Comparison of ENCODE assay signal across 28 cellular contexts in genomic region chr5:141906517-141906916, GRCh38.
"Had no signal": no experiment of that assay in that cellular context is flagged by ENCODE, and none has a peak within 500 bp of the region (broad histone marks: within the 10 kb centered on the region; RNA-seq: fewer than 3 reads in every experiment).

No MANE protein-coding gene starts in this region.

- H3K27ac Mint-ChIP-seq: stimulated activated effector memory CD8-positive, alpha-beta T cell treated with anti-CD3 and anti-CD28 coated beads, Interleukin-12 subunit alpha, Interleukin-12 subunit beta, amount 100 ng/mL, for 72 hours; stimulated activated memory B cell treated with anti-CD40 and anti-IgM and Interleukin-4, amounts not matched to agents 10 μg/mL and 1 μg/mL and 100 μg/mL, for 72 hours; stimulated activated naive B cell treated with anti-CD40 and anti-IgM and Interleukin-4, amounts not matched to agents 10 μg/mL and 1 μg/mL and 100 μg/mL, for 72 hours; stimulated activated naive CD8-positive, alpha-beta T cell treated with anti-CD3 and anti-CD28 coated beads, Interleukin-15, Interleukin-2, amounts not matched to agents 100 ng/mL and 50 ng/mL, for 24 hours; type B pancreatic cell had no signal

- H3K27ac ChIP-seq: stomach, suprapubic skin, testis, thoracic aorta, thyroid gland, tibial artery, tibial nerve, transverse colon, upper lobe of left lung, upper lobe of right lung, uterus had no signal

- H3K4me1 Mint-ChIP-seq: stimulated activated effector memory CD8-positive, alpha-beta T cell treated with anti-CD3 and anti-CD28 coated beads, Interleukin-12 subunit alpha, Interleukin-12 subunit beta, amount 100 ng/mL, for 72 hours; stimulated activated memory B cell treated with anti-CD40 and anti-IgM and Interleukin-4, amounts not matched to agents 10 μg/mL and 1 μg/mL and 100 μg/mL, for 72 hours; stimulated activated naive CD8-positive, alpha-beta T cell treated with anti-CD3 and anti-CD28 coated beads, Interleukin-15, amount 100 ng/mL, for 72 hours had no signal

- H3K4me3 ChIP-seq: stomach, suprapubic skin, testis, thoracic aorta, thyroid gland, tibial artery, tibial nerve, transverse colon, upper lobe of left lung, upper lobe of right lung, uterus had no signal

- H3K9me3 ChIP-seq: stomach, suprapubic skin, testis, thoracic aorta, thyroid gland, tibial artery, tibial nerve, transverse colon, upper lobe of left lung, upper lobe of right lung, uterus had no signal

- H3K4me3 Mint-ChIP-seq: stimulated activated effector memory CD8-positive, alpha-beta T cell treated with anti-CD3 and anti-CD28 coated beads, Interleukin-12 subunit alpha, Interleukin-12 subunit beta, amount 100 ng/mL, for 72 hours; stimulated activated memory B cell treated with anti-CD40 and anti-IgM and Interleukin-4, amounts not matched to agents 10 μg/mL and 1 μg/mL and 100 μg/mL, for 72 hours; stimulated activated naive B cell treated with anti-CD40 and anti-IgM and Interleukin-4, amounts not matched to agents 10 μg/mL and 1 μg/mL and 100 μg/mL, for 72 hours; stimulated activated naive CD8-positive, alpha-beta T cell treated with anti-CD3 and anti-CD28 coated beads, Interleukin-15, amount 100 ng/mL, for 72 hours; stimulated activated naive CD8-positive, alpha-beta T cell treated with anti-CD3 and anti-CD28 coated beads, Interleukin-15, Interleukin-2, amounts not matched to agents 100 ng/mL and 50 ng/mL, for 24 hours; type B pancreatic cell had no signal

- FAIRE-seq: urothelium cell line had no signal

- H3K4me1 ChIP-seq: stomach, suprapubic skin, tibial artery, tibial nerve, transverse colon, upper lobe of left lung, upper lobe of right lung, uterus had no signal

- ATAC-seq: stimulated activated effector memory CD8-positive, alpha-beta T cell treated with anti-CD3 and anti-CD28 coated beads, Interleukin-12 subunit alpha, Interleukin-12 subunit beta, amount 100 ng/mL, for 72 hours; stimulated activated memory B cell treated with anti-CD40 and anti-IgM and Interleukin-4, amounts not matched to agents 10 μg/mL and 1 μg/mL and 100 μg/mL, for 72 hours; stimulated activated naive B cell treated with anti-CD40 and anti-IgM and Interleukin-4, amounts not matched to agents 10 μg/mL and 1 μg/mL and 100 μg/mL, for 72 hours; stimulated activated naive CD8-positive, alpha-beta T cell treated with anti-CD3 and anti-CD28 coated beads, Interleukin-15, amount 100 ng/mL, for 72 hours; stimulated activated naive CD8-positive, alpha-beta T cell treated with anti-CD3 and anti-CD28 coated beads, Interleukin-15, Interleukin-2, amounts not matched to agents 100 U/mL and 50 U/mL, for 24 hours; upper lobe of right lung had no signal

- H3K27me3 ChIP-seq: stomach, suprapubic skin, testis, thyroid gland, tibial nerve, transverse colon, upper lobe of left lung, upper lobe of right lung, uterus had no signal

- DNase-seq: stimulated activated CD4-positive, alpha-beta T cell treated with anti-CD3 and anti-CD28 coated beads, Interleukin-2, amount 100 ng/mL, for 48 hours; stimulated activated CD4-positive, alpha-beta T cell treated with anti-CD3 and anti-CD28 coated beads, Interleukin-4, amount 100 ng/mL, for 1 hour; stimulated activated CD4-positive, alpha-beta T cell treated with anti-CD3 and anti-CD28 coated beads, Interleukin-4, amount 100 ng/mL, for 24 hours; stimulated activated CD4-positive, alpha-beta T cell treated with anti-CD3 and anti-CD28 coated beads, Interleukin-4, amount 100 ng/mL, for 4 hours; stimulated activated CD8-positive, alpha-beta memory T cell treated with anti-CD3 and anti-CD28 coated beads, Interleukin-4, amount 100 ng/mL, for 48 hours; stimulated activated naive B cell treated with anti-CD40 and anti-IgM and Interleukin-4, amounts not matched to agents 10 μg/mL and 1 μg/mL and 100 μg/mL, for 72 hours; stimulated activated naive CD4-positive, alpha-beta T cell; stimulated activated naive CD4-positive, alpha-beta T cell treated with Interleukin-2 at 50 U/mL for 16 hours; stimulated activated naive CD8-positive, alpha-beta T cell treated with anti-CD3 and anti-CD28 coated beads, Interleukin-15, amount 100 ng/mL, for 72 hours; stimulated activated naive CD8-positive, alpha-beta T cell treated with anti-CD3 and anti-CD28 coated beads, Interleukin-15, Interleukin-2, amounts not matched to agents 100 U/mL and 50 U/mL, for 24 hours; stomach; substantia nigra; testis; thyroid gland; tibial artery; transverse colon; trophoblast cell; upper lobe of left lung; upper lobe of right lung; uterus had no signal

- H3K36me3 Mint-ChIP-seq: stimulated activated effector memory CD8-positive, alpha-beta T cell treated with anti-CD3 and anti-CD28 coated beads, Interleukin-12 subunit alpha, Interleukin-12 subunit beta, amount 100 ng/mL, for 72 hours; stimulated activated memory B cell treated with anti-CD40 and anti-IgM and Interleukin-4, amounts not matched to agents 10 μg/mL and 1 μg/mL and 100 μg/mL, for 72 hours; type B pancreatic cell had no signal

- H3K36me3 ChIP-seq: stomach, suprapubic skin, thoracic aorta, thyroid gland, tibial artery, tibial nerve, transverse colon, upper lobe of left lung, upper lobe of right lung, uterus had no signal

- H3K9me3 Mint-ChIP-seq: stimulated activated effector memory CD8-positive, alpha-beta T cell treated with anti-CD3 and anti-CD28 coated beads, Interleukin-12 subunit alpha, Interleukin-12 subunit beta, amount 100 ng/mL, for 72 hours; stimulated activated naive B cell treated with anti-CD40 and anti-IgM and Interleukin-4, amounts not matched to agents 10 μg/mL and 1 μg/mL and 100 μg/mL, for 72 hours; stimulated activated naive CD8-positive, alpha-beta T cell treated with anti-CD3 and anti-CD28 coated beads, Interleukin-15, amount 100 ng/mL, for 72 hours; stimulated activated naive CD8-positive, alpha-beta T cell treated with anti-CD3 and anti-CD28 coated beads, Interleukin-15, Interleukin-2, amounts not matched to agents 100 ng/mL and 50 ng/mL, for 24 hours; type B pancreatic cell had no signal
